ENCODE assay signal across 23 cellular contexts in the genomic region with DNA sequence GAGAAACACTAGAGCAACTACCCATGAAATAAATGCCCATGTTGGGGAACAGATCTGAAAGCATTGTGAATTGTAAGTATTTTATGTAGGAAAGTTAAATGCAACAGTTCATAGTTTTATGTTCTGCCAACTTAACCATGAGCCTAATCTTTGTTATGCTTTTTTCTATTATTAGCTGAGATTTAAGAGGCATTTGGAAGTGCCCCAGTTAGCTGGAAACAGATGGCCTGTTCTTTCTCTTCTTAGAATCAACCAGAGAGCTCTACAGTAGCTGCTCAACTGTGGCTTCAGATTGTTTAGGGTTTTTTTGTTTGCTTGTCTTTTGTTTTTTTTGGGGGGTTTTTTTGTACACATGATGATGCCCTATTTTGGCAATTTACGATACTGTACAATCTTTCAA.
A peak's percentile ranks its signal among the peaks of the same experiment; 100 is the strongest.
DNase-seq lines count a peak whose midpoint lies in the region; ATAC-seq and TF ChIP-seq lines count a peak whose summit lies in the region.
"Had no signal": no experiment of that assay in that cellular context is flagged by ENCODE, and none has a peak within 500 bp of the region (broad histone marks: within the 10 kb centered on the region; RNA-seq: fewer than 3 reads in every experiment).

No MANE protein-coding gene starts in this region.

- no peak overlapping the region for H2BK20ac ChIP-seq in H9 (ENCODE audit: low read depth, low read length, poor library complexity, severe bottlenecking)

- H3K23ac ChIP-seq in H9 (ENCODE audit: insufficient read length, low read depth, low read length) = no peak overlapping the region

- H2BK15ac ChIP-seq in H9 (ENCODE audit: low read depth, low read length) = no peak overlapping the region

- ATAC-seq in thoracic aorta (ENCODE audit: insufficient number of reproducible peaks, low FRiP score, low read depth) = peak; percentile 13
- ATAC-seq in GM19035 (IDR thresholded peaks at IDR 0.05; ENCODE audit: unreplicated experiment) = no peak

- H2BK12ac ChIP-seq in H9 (ENCODE audit: insufficient read length, low read depth, low read length) = no peak overlapping the region

- H3K9me2 ChIP-seq in hepatocyte (replicated peaks; ENCODE audit: insufficient read depth) = no peaks in the 10 kb centered on the region

- no peak overlapping the region for H3K9ac ChIP-seq in H9 (ENCODE audit: extremely low read depth, insufficient read length, low read length)
- H3K9ac ChIP-seq: BLaER1 treated with 17β-estradiol and CSF1 and Interleukin-3, amounts not matched to agents 10 nM and 100 nM had no signal

- H3K36me3 Mint-ChIP-seq in H9 (ENCODE audit: insufficient read depth in 1 of 3, low read depth in 3 of 3) = no peaks in the 10 kb centered on the region
- H3K36me3 Mint-ChIP-seq: CD4-positive, alpha-beta memory T cell had no signal

- H4K20me1 ChIP-seq in H9 (ENCODE audit: control insufficient read depth, insufficient read depth, insufficient read length) = no peaks in the 10 kb centered on the region
- H4K20me1 ChIP-seq in hepatocyte (ENCODE audit: insufficient read depth, poor library complexity, severe bottlenecking) = no peaks in the 10 kb centered on the region
- H4K20me1 ChIP-seq: BLaER1 treated with 17β-estradiol and CSF1 and Interleukin-3, amounts not matched to agents 10 nM and 100 nM had no signal

- DNase-seq in DMS 273 (lab: John Stamatoyannopoulos, UW; ENCODE audit: unreplicated experiment) = peak; percentile 9
- DNase-seq in DMS 273 treated with DMSO at 0.1 percent for 48 hours (lab: John Stamatoyannopoulos, UW) = no peak
- DNase-seq in H9 = no peak
- DNase-seq in hepatocyte (ENCODE audit: low spot score) = peak; percentile 5
- DNase-seq in thoracic aorta (ENCODE audit: low spot score) = no peak
- no peak for DNase-seq in GM10248 (ENCODE audit: extremely low spot score)
- DNase-seq in COR-L47 (lab: John Stamatoyannopoulos, UW) = no peak
- DNase-seq: ACHN; CD4-positive, alpha-beta memory T cell; DMS53; GF-D8; MG63; NCI-H1048; NCI-H1417 treated with DMSO at 0.1 percent for 48 hours; NCI-H187; NCI-H446; NCI-H526; Peyer's patch had no signal

- no peak overlapping the region for H3K56ac ChIP-seq in H9 (ENCODE audit: insufficient read length, low read depth, low read length)

- no peak for TF ChIP-seq CTCF in H9 (conservative IDR thresholded peaks at IDR 0.05)
- TF ChIP-seq CTCF in hepatocyte (IDR thresholded peaks at IDR 0.05; ENCODE audit: poor library complexity) = no peak
- TF ChIP-seq CTCF in thoracic aorta (IDR thresholded peaks at IDR 0.05) = no peak
- no peak for TF ChIP-seq CTCF in GM10248 (IDR thresholded peaks at IDR 0.05; ENCODE audit: control extremely low read depth, extremely low read depth, low read depth, missing control alignments)

- no peak overlapping the region for H3K4me2 ChIP-seq in H9 (ENCODE audit: insufficient read depth, insufficient read length, low read length)
- H3K4me2 ChIP-seq in hepatocyte = no peak overlapping the region
- H3K4me2 ChIP-seq: BLaER1 treated with 17β-estradiol and CSF1 and Interleukin-3, amounts not matched to agents 10 nM and 100 nM had no signal

- no peaks in the 10 kb centered on the region for H3K27me3 Mint-ChIP-seq in H9 (ENCODE audit: low read depth)
- H3K27me3 Mint-ChIP-seq: CD4-positive, alpha-beta memory T cell had no signal

- H3K14ac ChIP-seq in H9 (ENCODE audit: insufficient read depth, low read length) = no peak overlapping the region

- no peak overlapping the region for H4K8ac ChIP-seq in H9 (replicated peaks; ENCODE audit: insufficient read length, low read depth, low read length)

- H3K4me3 Mint-ChIP-seq in H9 = no peak overlapping the region

- no CpG with 5 or more reads among the region's 1 CpG for WGBS in H9 (ENCODE audit: extremely low coverage, insufficient read length, low lambda C conversion rate)
- WGBS in hepatocyte (ENCODE audit: low lambda C conversion rate, missing lambda C conversion rate) = 95% methylated on average over 1 of the region's 1 CpG

- H3T11ph ChIP-seq in H9 (ENCODE audit: low read length) = no peak overlapping the region

- H2AFZ ChIP-seq in H9 (ENCODE audit: low read length) (no peak overlapping the region), hepatocyte (no peak overlapping the region)

- H2AK5ac ChIP-seq in H9 (ENCODE audit: insufficient read length, low read length) = no peak overlapping the region

- H2BK120ac ChIP-seq in H9 (ENCODE audit: low read depth, low read length, poor library complexity, severe bottlenecking) = no peak overlapping the region

- no peaks in the 10 kb centered on the region for H3K4me1 ChIP-seq in H9 (ENCODE audit: insufficient read depth, low read length)
- H3K4me1 ChIP-seq in hepatocyte (ENCODE audit: insufficient read depth) = no peaks in the 10 kb centered on the region
- peaks cover 7 to 31% of the 10 kb centered on the region in 2 donors for H3K4me1 ChIP-seq in thoracic aorta (ENCODE audit: control insufficient read depth in 1 of 2, low read depth in 2 of 2)
- H3K4me1 ChIP-seq: BLaER1 treated with 17β-estradiol and CSF1 and Interleukin-3, amounts not matched to agents 10 nM and 100 nM; HAP-1; Peyer's patch; SJSA1 had no signal

- H3K23me2 ChIP-seq in H9 (ENCODE audit: insufficient read length, low read depth, low read length, poor library complexity, severe bottlenecking) = no peaks in the 10 kb centered on the region

- no peaks in the 10 kb centered on the region for H3K79me1 ChIP-seq in H9 (ENCODE audit: insufficient read depth, low read depth, low read length, poor library complexity, severe bottlenecking)

- H3K4me3 ChIP-seq in hepatocyte = no peak overlapping the region
- H3K4me3 ChIP-seq in thoracic aorta = peak overlapping the region; percentile 25
- H3K4me3 ChIP-seq: BLaER1 treated with 17β-estradiol and CSF1 and Interleukin-3, amounts not matched to agents 10 nM and 100 nM; HAP-1; MG63; Peyer's patch; SJSA1 had no signal

- POLR2A ChIA-PET in GM10248 (lab: Yijun Ruan, JAX) = no interaction called here

- peaks cover 6 to 9% of the 10 kb centered on the region in 2 experiments; a peak in 3 of 4 replicates for H3K4me1 Mint-ChIP-seq in H9
- H3K4me1 Mint-ChIP-seq: CD4-positive, alpha-beta memory T cell had no signal

- H3K27me3 ChIP-seq in H9 (ENCODE audit: insufficient read depth, low read length) = no peaks in the 10 kb centered on the region
- H3K27me3 ChIP-seq in hepatocyte = no peaks in the 10 kb centered on the region
- H3K27me3 ChIP-seq in thoracic aorta (replicated peaks; ENCODE audit: insufficient read depth) = no peaks in the 10 kb centered on the region
- H3K27me3 ChIP-seq: BLaER1 treated with 17β-estradiol and CSF1 and Interleukin-3, amounts not matched to agents 10 nM and 100 nM; MG63; Peyer's patch; SJSA1 had no signal

- H3K27ac ChIP-seq in H9 (ENCODE audit: insufficient read length, low read depth, low read length) = no peak overlapping the region
- no peak overlapping the region for H3K27ac ChIP-seq in hepatocyte
- peak overlapping the region; percentile 49 to 61 for H3K27ac ChIP-seq in thoracic aorta
- H3K27ac ChIP-seq: 22Rv1; BLaER1 treated with 17β-estradiol and CSF1 and Interleukin-3, amounts not matched to agents 10 nM and 100 nM; Peyer's patch; SJSA1 had no signal

- H3K9me3 Mint-ChIP-seq in H9 = no peaks in the 10 kb centered on the region

- H2BK5ac ChIP-seq in H9 (ENCODE audit: insufficient read length, low read length) = no peak overlapping the region

- H3K9me3 ChIP-seq in H9 (ENCODE audit: control insufficient read depth, low read depth, low read length) (no peaks in the 10 kb centered on the region), hepatocyte (ENCODE audit: low read depth) (no peaks in the 10 kb centered on the region), thoracic aorta (no peaks in the 10 kb centered on the region)
- H3K9me3 ChIP-seq: BLaER1 treated with 17β-estradiol and CSF1 and Interleukin-3, amounts not matched to agents 10 nM and 100 nM; HAP-1; MG63; Peyer's patch; SJSA1 had no signal

- CTCF ChIA-PET in GM10248 (lab: Yijun Ruan, JAX) = no interaction called here

- H3K4ac ChIP-seq in H9 (ENCODE audit: low read depth, low read length) = no peak overlapping the region

- H3K79me2 ChIP-seq in H9 (ENCODE audit: insufficient read depth, low read length) (no peaks in the 10 kb centered on the region), hepatocyte (no peaks in the 10 kb centered on the region)

- H4K91ac ChIP-seq in H9 (ENCODE audit: insufficient read length, low read depth, low read length) = no peak overlapping the region

- H3K36me3 ChIP-seq in hepatocyte (replicated peaks; ENCODE audit: insufficient read depth, low read depth) (no peaks in the 10 kb centered on the region), thoracic aorta (no peaks in the 10 kb centered on the region)
- H3K36me3 ChIP-seq: BLaER1 treated with 17β-estradiol and CSF1 and Interleukin-3, amounts not matched to agents 10 nM and 100 nM; HAP-1; MG63; Peyer's patch; SJSA1 had no signal

- H4K5ac ChIP-seq in H9 (ENCODE audit: insufficient read length, low read depth, low read length) = no peak overlapping the region

- H3K27ac Mint-ChIP-seq in H9 = peak overlapping the region in 2 of 3 experiments; percentile 58 to 80; a peak in 3 of 7 replicates
- H3K27ac Mint-ChIP-seq: CD4-positive, alpha-beta memory T cell had no signal

- no peak overlapping the region for H3K18ac ChIP-seq in H9 (ENCODE audit: insufficient read length, low read depth, low read length)

Comparison
In these comparisons a context has a peak if more than half of its experiments do, and no peak if none do; other contexts are left out.
1. DNase-seq: peak in DMS 273 (single experiment) and hepatocyte (single experiment); none in DMS 273 treated with DMSO at 0.1 percent for 48 hours (single experiment), H9 (single experiment), thoracic aorta (single experiment), GM10248 (single experiment) and COR-L47 (single experiment).
2. H3K27ac ChIP-seq: peak in thoracic aorta (2 of 2); none in H9 (single experiment) and hepatocyte (single experiment).